In genomic region chr14:75442642-75443041, GRCh38 we compare ENCODE assay signal across 1 cellular context.
TF ChIP-seq lines count a peak whose summit lies in the region.

No MANE protein-coding gene starts in this region.

TF ChIP-seq in K562, 482 proteins besides CTCF, POLR2A, EP300 and RAD21 (continued from another document):
- TF ChIP-seq E4F1 (CRISPR knock-in tag; IDR thresholded peaks at IDR 0.05; ENCODE audit: borderline replicate concordance) = no peak
- no peak for TF ChIP-seq ZKSCAN1 (IDR thresholded peaks at IDR 0.05; ENCODE audit: low read depth, low read length)
- peak; percentile 95 for TF ChIP-seq MAFF (IDR thresholded peaks at IDR 0.05; ENCODE audit: low read length)
- TF ChIP-seq SRSF7 (optimal IDR thresholded peaks at IDR 0.05; ENCODE audit: low read depth, low read length) = no peak
- no peak for TF ChIP-seq NCOA2 (IDR thresholded peaks at IDR 0.05; ENCODE audit: partially characterized antibody in 2 of 2)
- TF ChIP-seq CHD7 (IDR thresholded peaks at IDR 0.05; ENCODE audit: low read depth, low read length) = no peak
- TF ChIP-seq MXI1 (IDR thresholded peaks at IDR 0.05; ENCODE audit: low read depth, low read length) = no peak
- no peak for TF ChIP-seq SREBF2 (CRISPR knock-in tag; IDR thresholded peaks at IDR 0.05)
- TF ChIP-seq TEAD4 (IDR thresholded peaks at IDR 0.05; ENCODE audit: low read length) = no peak
- TF ChIP-seq TEAD4 (CRISPR knock-in tag; IDR thresholded peaks at IDR 0.05; ENCODE audit: borderline replicate concordance) = no peak
- TF ChIP-seq FOXP1 (CRISPR knock-in tag; IDR thresholded peaks at IDR 0.05) = no peak
- TF ChIP-seq PTBP1 (IDR thresholded peaks at IDR 0.05; ENCODE audit: low read depth, low read length) = no peak
- TF ChIP-seq MEF2A (IDR thresholded peaks at IDR 0.05; ENCODE audit: control insufficient read depth, low read depth, low read length) = no peak
- TF ChIP-seq HMG20A (CRISPR knock-in tag; conservative IDR thresholded peaks at IDR 0.05) = no peak
- no peak for TF ChIP-seq MYNN (IDR thresholded peaks at IDR 0.05)
- TF ChIP-seq MYNN (CRISPR knock-in tag; IDR thresholded peaks at IDR 0.05) = no peak
- TF ChIP-seq MCM5 (IDR thresholded peaks at IDR 0.05; ENCODE audit: low read depth) = no peak
- no peak for TF ChIP-seq SRSF9 (IDR thresholded peaks at IDR 0.05; ENCODE audit: borderline replicate concordance, low read depth, low read length)
- TF ChIP-seq ATF3 (IDR thresholded peaks at IDR 0.05) = peak; percentile 64; the same call in 1 of the 2 replicates
- no peak for TF ChIP-seq ATF3 (CRISPR knock-in tag; conservative IDR thresholded peaks at IDR 0.05)
- no peak for TF ChIP-seq SMAD1 (IDR thresholded peaks at IDR 0.05; ENCODE audit: low read depth, low read length, partially characterized antibody)
- no peak for TF ChIP-seq LARP7 (IDR thresholded peaks at IDR 0.05)
- no peak for TF ChIP-seq ZNF586 (CRISPR knock-in tag; conservative IDR thresholded peaks at IDR 0.05)
- peak; percentile 53; the same call in 1 of the 2 replicates for TF ChIP-seq KAT7 (CRISPR knock-in tag; IDR thresholded peaks at IDR 0.05; ENCODE audit: borderline replicate concordance)
- no peak for TF ChIP-seq NFYB (IDR thresholded peaks at IDR 0.05; ENCODE audit: extremely low read depth, insufficient read length)
- TF ChIP-seq BHLHE40 (IDR thresholded peaks at IDR 0.05; ENCODE audit: low read length) = 0 out of 2 replicates have a peak, but pooled peaks have one; percentile 25
- no peak for TF ChIP-seq SNIP1 (IDR thresholded peaks at IDR 0.05; ENCODE audit: low read depth)
- TF ChIP-seq JUND (IDR thresholded peaks at IDR 0.05; ENCODE audit: borderline replicate concordance, low read depth, low read length) = peak; percentile 79
- peak; percentile 66; the same call in 1 of the 3 replicates for TF ChIP-seq JUND (tag; IDR thresholded peaks at IDR 0.05; ENCODE audit: borderline replicate concordance, low read depth, low read length)
- no peak for TF ChIP-seq SRF (CRISPR knock-in tag; IDR thresholded peaks at IDR 0.05)
- TF ChIP-seq HNRNPL (IDR thresholded peaks at IDR 0.05; ENCODE audit: low read depth, low read length) = no peak
- peak; percentile 77 for TF ChIP-seq SMARCE1 (IDR thresholded peaks at IDR 0.05)
- 0 out of 2 replicates have a peak, but pooled peaks have one; percentile 23 for TF ChIP-seq MITF (IDR thresholded peaks at IDR 0.05)
- no peak for TF ChIP-seq CREB3 (tag; conservative IDR thresholded peaks at IDR 0.05; ENCODE audit: low read depth)
- TF ChIP-seq THRA (IDR thresholded peaks at IDR 0.05) = no peak
- TF ChIP-seq TCF7 (IDR thresholded peaks at IDR 0.05; ENCODE audit: borderline replicate concordance) = no peak
- TF ChIP-seq CHD2 (IDR thresholded peaks at IDR 0.05; ENCODE audit: low read depth, low read length) = no peak
- no peak for TF ChIP-seq BRCA1 (IDR thresholded peaks at IDR 0.05)
- no peak for TF ChIP-seq BRCA1 (CRISPR knock-in tag; IDR thresholded peaks at IDR 0.05)
- peak; percentile 96 for TF ChIP-seq NFE2 (IDR thresholded peaks at IDR 0.05; ENCODE audit: low read depth)
- no peak for TF ChIP-seq NCOA6 (IDR thresholded peaks at IDR 0.05)
- no peak for TF ChIP-seq ZNF707 (CRISPR knock-in tag; conservative IDR thresholded peaks at IDR 0.05)
- no peak for TF ChIP-seq ZNF507 (tag; conservative IDR thresholded peaks at IDR 0.05)
- TF ChIP-seq ZBED1 (IDR thresholded peaks at IDR 0.05) = no peak
- 0 out of 4 replicates have a peak, but pooled peaks of 1 of the 2 experiments have one; percentile 30 for TF ChIP-seq TBL1XR1 (IDR thresholded peaks at IDR 0.05; ENCODE audit: low read length in 2 of 2)
- no peak for TF ChIP-seq FOXM1 (IDR thresholded peaks at IDR 0.05; ENCODE audit: low read depth)
- TF ChIP-seq FOXM1 (CRISPR knock-in tag; IDR thresholded peaks at IDR 0.05; ENCODE audit: low read depth) = no peak
- no peak for TF ChIP-seq RBM17 (IDR thresholded peaks at IDR 0.05; ENCODE audit: borderline replicate concordance, low read depth, low read length)
- no peak for TF ChIP-seq RBM25 (IDR thresholded peaks at IDR 0.05; ENCODE audit: low read depth, low read length, severe bottlenecking)
- TF ChIP-seq NRF1 (conservative IDR thresholded peaks at IDR 0.05 in 1 of 2, IDR thresholded peaks at IDR 0.05 in 1 of 2) = no peak
- peak; percentile 43; the same call in 1 of the 2 replicates for TF ChIP-seq JUN (IDR thresholded peaks at IDR 0.05; ENCODE audit: borderline replicate concordance, low read depth, low read length)
- no peak for TF ChIP-seq JUN (CRISPR knock-in tag; IDR thresholded peaks at IDR 0.05; ENCODE audit: borderline replicate concordance)
- no peak for TF ChIP-seq ZNF408 (CRISPR knock-in tag; IDR thresholded peaks at IDR 0.05; ENCODE audit: low read depth)
- TF ChIP-seq ARNT (IDR thresholded peaks at IDR 0.05) = no peak
- no peak for TF ChIP-seq NUFIP1 (IDR thresholded peaks at IDR 0.05; ENCODE audit: partially characterized antibody)
